ENCODE assay signal across 8 cellular contexts in genomic region chr14:57060276-57060956, GRCh38.
DNase-seq lines count a peak whose midpoint lies in the region; ATAC-seq and TF ChIP-seq lines count a peak whose summit lies in the region.

No MANE protein-coding gene starts in this region.

- H3K27me3 ChIP-seq in CD4-positive, alpha-beta memory T cell (ENCODE audit: insufficient read depth, low read length): no peaks in the 10 kb centered on the region
- H3K27me3 ChIP-seq in BE2C: peaks cover 22% of the 10 kb centered on the region

- no peaks in the 10 kb centered on the region for H3K36me3 ChIP-seq in CD4-positive, alpha-beta memory T cell (ENCODE audit: insufficient read depth, low read length)
- no peaks in the 10 kb centered on the region for H3K36me3 ChIP-seq in BE2C

- no peaks in the 10 kb centered on the region for H3K36me3 Mint-ChIP-seq in CD4-positive, alpha-beta memory T cell
- H3K36me3 Mint-ChIP-seq in activated naive CD4-positive, alpha-beta T cell treated with anti-CD3 and anti-CD28 coated beads for 36 hours (ENCODE audit: low read depth): no peaks in the 10 kb centered on the region

- POLR2A ChIA-PET in CD4-positive, alpha-beta memory T cell (lab: Charles Lee; ENCODE audit: partially characterized antibody): no interaction called here

- no peak overlapping the region for H3K27ac ChIP-seq in CD4-positive, alpha-beta memory T cell (ENCODE audit: low read depth, low read length)

- peak overlapping the region in 2 of 8 donors; percentile 30 to 56 for H3K4me3 Mint-ChIP-seq in CD4-positive, alpha-beta memory T cell
- H3K4me3 Mint-ChIP-seq in activated naive CD4-positive, alpha-beta T cell treated with anti-CD3 and anti-CD28 coated beads for 36 hours: no peak overlapping the region

- H3K27ac Mint-ChIP-seq in CD4-positive, alpha-beta memory T cell: peak overlapping the region in 4 of 7 donors; percentile 2 to 57 (median 25)
- H3K27ac Mint-ChIP-seq in activated naive CD4-positive, alpha-beta T cell treated with anti-CD3 and anti-CD28 coated beads for 36 hours: no peak overlapping the region

- intact Hi-C loops in CD4-positive, alpha-beta memory T cell (cut with micrococcal nuclease): no loop called here
- intact Hi-C loops in activated naive CD4-positive, alpha-beta T cell treated with anti-CD3 and anti-CD28 coated beads for 36 hours (cut with micrococcal nuclease): loop anchor here (1.0 to 10.0 kb wide), 5 partner anchors 144 to 330 kb away; partner anchors contain the start of gene NAA30

- no peak for TF ChIP-seq CTCF in BE2C (IDR thresholded peaks at IDR 0.05; ENCODE audit: low read depth, low read length)

- H3K4me3 ChIP-seq in CD4-positive, alpha-beta memory T cell (ENCODE audit: low read length in 2 of 2): no peak overlapping the region
- no peak overlapping the region for H3K4me3 ChIP-seq in BE2C (ENCODE audit: low read depth, low read length)

- no peak for DNase-seq in CD4-positive, alpha-beta memory T cell
- peak; percentile 52 for DNase-seq in activated naive CD4-positive, alpha-beta T cell treated with anti-CD3 and anti-CD28 coated beads for 36 hours
- DNase-seq in stimulated activated CD4-positive, alpha-beta T cell treated with anti-CD3 and anti-CD28 coated beads, Interleukin-2, amount 100 ng/mL, for 48 hours: peak; percentile 7 to 36
- no peak for DNase-seq in BE2C
- DNase-seq in NOMO-1 treated with dmso at 0.1 percent for 144 hours (lab: John Stamatoyannopoulos, UW; ENCODE audit: unreplicated experiment): no peak
- DNase-seq in NCI-H1930 (lab: John Stamatoyannopoulos, UW): no peak

- peaks cover 0 to 1% (median 0%) of the 10 kb centered on the region in 8 donors for H3K9me3 Mint-ChIP-seq in CD4-positive, alpha-beta memory T cell
- H3K9me3 Mint-ChIP-seq in activated naive CD4-positive, alpha-beta T cell treated with anti-CD3 and anti-CD28 coated beads for 36 hours: no peaks in the 10 kb centered on the region

- H3K4me1 ChIP-seq in CD4-positive, alpha-beta memory T cell (ENCODE audit: insufficient read depth, low read length): peaks cover 14% of the 10 kb centered on the region
- H3K4me1 ChIP-seq in BE2C: no peaks in the 10 kb centered on the region

- H3K4me1 Mint-ChIP-seq in CD4-positive, alpha-beta memory T cell: peaks cover 12 to 17% (median 13%) of the 10 kb centered on the region in 4 donors
- peaks cover 21% of the 10 kb centered on the region for H3K4me1 Mint-ChIP-seq in activated naive CD4-positive, alpha-beta T cell treated with anti-CD3 and anti-CD28 coated beads for 36 hours (ENCODE audit: low read depth)

- no peaks in the 10 kb centered on the region for H3K9me3 ChIP-seq in CD4-positive, alpha-beta memory T cell (ENCODE audit: control insufficient read depth in 1 of 2, low read length in 2 of 2)
- no peaks in the 10 kb centered on the region for H3K9me3 ChIP-seq in BE2C

- peaks cover 0 to 2% of the 10 kb centered on the region in 2 donors for H3K27me3 Mint-ChIP-seq in CD4-positive, alpha-beta memory T cell
- H3K27me3 Mint-ChIP-seq in activated naive CD4-positive, alpha-beta T cell treated with anti-CD3 and anti-CD28 coated beads for 36 hours (ENCODE audit: low read depth): peaks cover 8% of the 10 kb centered on the region

- ATAC-seq in GM19351 (IDR thresholded peaks at IDR 0.05; ENCODE audit: unreplicated experiment) (peak; percentile 94), HG03159 (IDR thresholded peaks at IDR 0.05; ENCODE audit: unreplicated experiment) (peak; percentile 89)

- CTCF ChIA-PET in CD4-positive, alpha-beta memory T cell (lab: Charles Lee; ENCODE audit: partially characterized antibody): no interaction called here
- CTCF ChIA-PET in activated naive CD4-positive, alpha-beta T cell treated with anti-CD3 and anti-CD28 coated beads for 36 hours (lab: Charles Lee): interaction anchor here (1.1 to 1.3 kb wide), 2 partner anchors 86 to 570 kb away, joined by 3 to 5 read pairs; no protein-coding TSS in a partner anchor

Comparison
In these comparisons a context has a peak if more than half of its experiments do, and no peak if none do; other contexts are left out.
1. DNase-seq: peak in activated naive CD4-positive, alpha-beta T cell treated with anti-CD3 and anti-CD28 coated beads for 36 hours (single experiment) and stimulated activated CD4-positive, alpha-beta T cell treated with anti-CD3 and anti-CD28 coated beads, Interleukin-2, amount 100 ng/mL, for 48 hours (2 of 2); none in CD4-positive, alpha-beta memory T cell (0 of 5), BE2C (single experiment), NOMO-1 treated with dmso at 0.1 percent for 144 hours (single experiment) and NCI-H1930 (0 of 2).